ENCODE assay signal across 8 cellular contexts in the genomic region with DNA sequence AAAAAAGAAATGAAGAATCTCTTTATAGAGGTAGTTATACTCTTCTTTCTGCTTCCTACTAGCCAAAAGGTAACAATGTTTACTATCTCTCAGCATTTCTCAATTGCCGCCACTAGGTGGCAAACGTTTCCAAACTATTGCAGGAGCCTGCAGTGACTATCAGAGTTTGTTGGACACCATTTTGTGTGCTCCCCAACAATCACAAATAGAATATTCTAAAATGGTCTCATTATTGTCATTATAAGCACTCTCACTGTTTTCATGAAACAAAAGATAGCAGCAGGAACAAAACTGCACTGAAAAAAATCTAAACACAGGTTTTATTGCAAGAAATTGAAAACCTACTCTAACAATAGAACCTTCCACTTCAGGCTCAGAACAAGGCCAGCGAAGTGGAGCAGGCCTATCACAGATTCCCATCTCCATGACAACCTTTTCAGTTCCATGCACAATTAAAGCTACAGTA.
DNase-seq lines count a peak whose midpoint lies in the region; ATAC-seq, FAIRE-seq and TF ChIP-seq lines count a peak whose summit lies in the region.

No MANE protein-coding gene starts in this region.

- H4K20me1 ChIP-seq in smooth muscle cell (ENCODE audit: low read depth) = no peaks in the 10 kb centered on the region

- peaks cover 4% of the 10 kb centered on the region for H3K4me1 ChIP-seq in smooth muscle cell (ENCODE audit: low read depth)

- no peaks in the 10 kb centered on the region for H3K9me3 ChIP-seq in smooth muscle cell (replicated peaks; ENCODE audit: low read depth)

- H3K79me2 ChIP-seq in smooth muscle cell (ENCODE audit: low read depth) = no peaks in the 10 kb centered on the region

- H3K36me3 ChIP-seq in smooth muscle cell (ENCODE audit: low read depth) = no peaks in the 10 kb centered on the region

- WGBS in smooth muscle cell (ENCODE audit: low lambda C conversion rate) = 9% methylated on average over 3 of the region's 3 CpGs

- no peak overlapping the region for H3K9ac ChIP-seq in smooth muscle cell (ENCODE audit: low read depth)

- H3K27ac ChIP-seq in smooth muscle cell (ENCODE audit: low read depth) = no peak overlapping the region

- ATAC-seq in HG02970 (IDR thresholded peaks at IDR 0.05; ENCODE audit: low FRiP score, unreplicated experiment) = peak; percentile 91

- peak; percentile 83 for FAIRE-seq in GM18507 (lab: Jason Lieb, UNC)

- H3F3A ChIP-seq in smooth muscle cell (ENCODE audit: low read depth) = no peaks in the 10 kb centered on the region

- no peak overlapping the region for H3K4me2 ChIP-seq in smooth muscle cell

- no peaks in the 10 kb centered on the region for H3K27me3 ChIP-seq in smooth muscle cell (ENCODE audit: low read depth)

- no peak overlapping the region for H3K4me3 ChIP-seq in smooth muscle cell

- H2AFZ ChIP-seq in smooth muscle cell (ENCODE audit: low read depth) = peak overlapping the region; percentile 97

- DNase-seq in A172 (ENCODE audit: low spot score) (peak; percentile 70), GM18507 (ENCODE audit: extremely low spot score, insufficient read length, low read depth) (peak; percentile 32), NCI-H1694 (lab: John Stamatoyannopoulos, UW) (peak; percentile 87), T-helper 2 cell (peak in 4 of 5 experiments; percentile 9 to 75 (median 32)), astrocyte of the hippocampus (ENCODE audit: low read depth, low spot score) (peak; percentile 87), iPS DF 19.7 (ENCODE audit: low read depth, low spot score) (peak; percentile 52), smooth muscle cell (lab: John Stamatoyannopoulos, UW; ENCODE audit: unreplicated experiment) (no peak)

- TF ChIP-seq CTCF in smooth muscle cell (IDR thresholded peaks at IDR 0.05; ENCODE audit: borderline replicate concordance, insufficient read depth, poor library complexity, severe bottlenecking) = peak; percentile 93
